In genomic region chr2:69997296-69998184, GRCh38 we compare ENCODE assay signal across 9 cellular contexts. TPM values are rescaled to one million over a fixed set of nuclear protein-coding genes. Genes with fewer than 3 reads are reported as not detected.
DNase-seq lines count a peak whose midpoint lies in the region; ATAC-seq and TF ChIP-seq lines count a peak whose summit lies in the region.
"Had no signal": no experiment of that assay in that cellular context is flagged by ENCODE, and none has a peak within 500 bp of the region (broad histone marks: within the 10 kb centered on the region; RNA-seq: fewer than 3 reads in every experiment).

No MANE protein-coding gene starts in this region.

- H3K27ac ChIP-seq in RWPE2 (ENCODE audit: poor library complexity, severe bottlenecking): peak overlapping the region; percentile 38

- no peaks in the 10 kb centered on the region for H3K9me3 Mint-ChIP-seq in activated CD4-positive, alpha-beta T cell treated with anti-CD3 and anti-CD28 coated beads for 36 hours (ENCODE audit: low read depth)

- H3K4me3 ChIP-seq in RWPE2 (ENCODE audit: severe bottlenecking) (no peak overlapping the region), H7 (ENCODE audit: insufficient read depth, low read depth, low read length) (no peak overlapping the region)

- H3K4me3 Mint-ChIP-seq in activated CD4-positive, alpha-beta T cell treated with anti-CD3 and anti-CD28 coated beads for 36 hours: no peak overlapping the region

- intact Hi-C loops in activated CD4-positive, alpha-beta T cell treated with anti-CD3 and anti-CD28 coated beads for 36 hours (cut with DNase I, micrococcal nuclease): no loop called here

- peaks cover 4% of the 10 kb centered on the region for H3K36me3 Mint-ChIP-seq in activated CD4-positive, alpha-beta T cell treated with anti-CD3 and anti-CD28 coated beads for 36 hours (ENCODE audit: low read depth)

- peaks cover 21% of the 10 kb centered on the region for H3K4me1 ChIP-seq in RWPE2 (ENCODE audit: insufficient read depth, poor library complexity, severe bottlenecking)

- no peak overlapping the region for H3K27ac Mint-ChIP-seq in activated CD4-positive, alpha-beta T cell treated with anti-CD3 and anti-CD28 coated beads for 36 hours

- ATAC-seq in activated CD4-positive, alpha-beta T cell treated with anti-CD3 and anti-CD28 coated beads for 36 hours: peak; percentile 85
- peak; percentile 90 for ATAC-seq in RWPE2 (ENCODE audit: low read depth)
- ATAC-seq in GM21528 (IDR thresholded peaks at IDR 0.05; ENCODE audit: low FRiP score, unreplicated experiment): no peak

- peak; percentile 54 for DNase-seq in activated CD4-positive, alpha-beta T cell treated with anti-CD3 and anti-CD28 coated beads for 36 hours
- DNase-seq in activated CD4-positive, alpha-beta T cell treated with anti-CD3 and anti-CD28 coated beads, Interleukin-2, amount 50 U/mL, for 4 hours: no peak
- DNase-seq in RWPE2 (ENCODE audit: low spot score): peak; percentile 78
- peak; percentile 55 for DNase-seq in glomerular visceral epithelial cell (ENCODE audit: extremely low spot score)
- DNase-seq in stimulated activated CD4-positive, alpha-beta T cell treated with anti-CD3 and anti-CD28 coated beads, Interleukin-4, amount 100 ng/mL, for 24 hours: peak; percentile 9
- no peak for DNase-seq in H7
- no peak for DNase-seq in OCI-M2 (lab: John Stamatoyannopoulos, UW; ENCODE audit: unreplicated experiment)
- DNase-seq: NCI-H1048 had no signal

- no peaks in the 10 kb centered on the region for H3K27me3 Mint-ChIP-seq in activated CD4-positive, alpha-beta T cell treated with anti-CD3 and anti-CD28 coated beads for 36 hours

- no peaks in the 10 kb centered on the region for H3K27me3 ChIP-seq in RWPE2 (ENCODE audit: insufficient read depth, poor library complexity, severe bottlenecking)
- no peaks in the 10 kb centered on the region for H3K27me3 ChIP-seq in H7 (ENCODE audit: control insufficient read depth, insufficient read depth, low read length)

- POLR2A ChIA-PET in activated CD4-positive, alpha-beta T cell treated with anti-CD3 and anti-CD28 coated beads for 36 hours (lab: Charles Lee): interaction anchor here (0.6 kb wide), 1 partner anchor 53 kb away, joined by 5 read pairs; no protein-coding TSS in a partner anchor

- peaks cover 12% of the 10 kb centered on the region for H3K4me1 Mint-ChIP-seq in activated CD4-positive, alpha-beta T cell treated with anti-CD3 and anti-CD28 coated beads for 36 hours

- H3K9me3 ChIP-seq in RWPE2 (ENCODE audit: severe bottlenecking): no peaks in the 10 kb centered on the region

- CTCF ChIA-PET in activated CD4-positive, alpha-beta T cell treated with anti-CD3 and anti-CD28 coated beads for 36 hours (lab: Charles Lee): interaction anchor here (0.7 to 1.5 kb wide), 3 partner anchors 13 to 83 kb away, joined by 3 to 4 read pairs (median 3); no protein-coding TSS in a partner anchor

- TF ChIP-seq CTCF in RWPE2 (IDR thresholded peaks at IDR 0.05; ENCODE audit: poor library complexity, severe bottlenecking): no peak

- no peaks in the 10 kb centered on the region for H3K36me3 ChIP-seq in RWPE2 (ENCODE audit: low read depth)
- H3K36me3 ChIP-seq in H7 (replicated peaks; ENCODE audit: control insufficient read depth, insufficient read depth, low read length): no peaks in the 10 kb centered on the region

RNA-seq across cellular contexts. Expression of gene ASPRV1, which starts 36.1 kb away (rescaled TPM):
- total RNA-seq in activated CD4-positive, alpha-beta T cell treated with anti-CD3 and anti-CD28 coated beads for 36 hours: under 1 TPM; 0.32 to 0.73 TPM
- 0.70 and 0.90 TPM in 2 replicates for total RNA-seq in H7 (2014; rRNA removed; shearing (Covaris generic))

Comparison
In these comparisons a context has a peak if more than half of its experiments do, and no peak if none do; other contexts are left out.
1. DNase-seq: peak in activated CD4-positive, alpha-beta T cell treated with anti-CD3 and anti-CD28 coated beads for 36 hours (single experiment), RWPE2 (single experiment), glomerular visceral epithelial cell (single experiment) and stimulated activated CD4-positive, alpha-beta T cell treated with anti-CD3 and anti-CD28 coated beads, Interleukin-4, amount 100 ng/mL, for 24 hours (single experiment); none in activated CD4-positive, alpha-beta T cell treated with anti-CD3 and anti-CD28 coated beads, Interleukin-2, amount 50 U/mL, for 4 hours (0 of 2), H7 (single experiment) and OCI-M2 (single experiment).